ENCODE assay signal across 19 cellular contexts in the genomic region with DNA sequence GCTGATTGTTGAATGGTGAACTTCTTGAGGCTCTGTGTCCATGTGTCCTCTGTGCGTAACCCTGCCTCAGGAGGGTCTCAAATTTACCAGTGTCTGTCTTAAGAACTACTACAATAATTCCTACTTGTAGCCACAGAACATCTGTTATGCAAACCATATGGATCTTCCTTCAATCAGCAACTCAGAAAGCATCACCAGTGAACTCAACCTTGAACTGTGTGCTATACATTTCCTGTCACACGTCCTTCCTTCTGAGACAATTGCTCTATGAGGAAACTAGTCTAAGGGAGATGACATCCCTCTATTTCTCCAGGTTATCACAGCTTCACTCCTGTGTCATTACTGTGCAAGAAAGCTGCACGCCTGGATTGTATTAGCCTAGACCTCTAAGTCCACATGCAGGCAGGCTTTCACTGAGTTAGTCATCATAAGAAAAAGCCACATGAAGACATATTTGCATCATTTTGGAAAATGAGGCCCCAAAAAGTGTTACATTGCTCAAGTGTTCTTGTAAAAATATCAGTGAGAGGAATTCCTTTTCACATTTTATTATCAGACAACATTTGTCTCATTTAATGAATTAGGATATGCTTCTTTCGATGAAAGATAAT.
DNase-seq lines count a peak whose midpoint lies in the region; ATAC-seq and TF ChIP-seq lines count a peak whose summit lies in the region.
"Had no signal": no experiment of that assay in that cellular context is flagged by ENCODE, and none has a peak within 500 bp of the region (broad histone marks: within the 10 kb centered on the region; RNA-seq: fewer than 3 reads in every experiment).

No MANE protein-coding gene starts in this region.

- no peaks in the 10 kb centered on the region for H3K36me3 ChIP-seq in DND-41 (ENCODE audit: insufficient read depth, low read length)
- peaks cover 41% of the 10 kb centered on the region for H3K36me3 ChIP-seq in Karpas-422 (ENCODE audit: insufficient read depth, low read length)

- no peak overlapping the region for H3K4me3 ChIP-seq in DND-41 (ENCODE audit: low read depth in 1 of 2, low read length in 2 of 2)
- H3K4me3 ChIP-seq in Karpas-422 (ENCODE audit: low read length) = peak overlapping the region; percentile 1; the same call in 1 of the 2 replicates

- H3K27ac ChIP-seq in DND-41 (ENCODE audit: low read length) = no peak overlapping the region
- H3K27ac ChIP-seq in Karpas-422 (ENCODE audit: low read length) = peak overlapping the region; percentile 80
- H3K27ac ChIP-seq: HL-60 had no signal

- H3K9ac ChIP-seq in DND-41 (ENCODE audit: low read depth, low read length) (no peak overlapping the region), Karpas-422 (ENCODE audit: low read length) (no peak overlapping the region)

- H3K27me3 Mint-ChIP-seq in naive B cell = no peaks in the 10 kb centered on the region
- H3K27me3 Mint-ChIP-seq: CD8-positive, alpha-beta memory T cell had no signal

- H3K79me2 ChIP-seq in DND-41 (ENCODE audit: insufficient read depth, low read length) (0 out of 2 replicates have a peak, but pooled peaks cover 3% of the 10 kb centered on the region), Karpas-422 (ENCODE audit: low read length) (peaks cover 69% of the 10 kb centered on the region)

- ATAC-seq in DND-41 (ENCODE audit: insufficient read depth, low read depth) = 0 out of 3 replicates have a peak, but pooled peaks have one; percentile 12
- peak; percentile 40 to 61 for ATAC-seq in naive B cell (ENCODE audit: low read depth in 2 of 2)
- ATAC-seq in GM21381 (IDR thresholded peaks at IDR 0.05; ENCODE audit: unreplicated experiment) = no peak
- ATAC-seq in GM21717 (IDR thresholded peaks at IDR 0.05; ENCODE audit: unreplicated experiment) = no peak

- TF ChIP-seq CTCF in DND-41 (IDR thresholded peaks at IDR 0.05; ENCODE audit: borderline replicate concordance, extremely low read depth, low read length, poor library complexity, severe bottlenecking) = no peak

- DNase-seq in DND-41 = no peak
- peak; percentile 78 for DNase-seq in Karpas-422
- DNase-seq in amniotic epithelial cell (ENCODE audit: low read depth) = peak; percentile 25
- no peak for DNase-seq in naive B cell
- DNase-seq in SKM-1 treated with dmso at 0.1 percent for 144 hours (lab: John Stamatoyannopoulos, UW; ENCODE audit: unreplicated experiment) = no peak
- no peak for DNase-seq in HK-2 (ENCODE audit: unreplicated experiment)
- DNase-seq: CD8-positive, alpha-beta memory T cell; DMS79 treated with DMSO at 0.1 percent for 48 hours; GDM1; H7; NCI-H1092 treated with DMSO at 0.1 percent for 48 hours; NCI-H2081 treated with DMSO at 0.1 percent for 48 hours; NCI-H510A; OCI-M1; RPMI8226; T-helper 2 cell had no signal

- H3K27ac Mint-ChIP-seq in naive B cell = peak overlapping the region in 1 of 6 donors; percentile 73
- H3K27ac Mint-ChIP-seq: CD8-positive, alpha-beta memory T cell had no signal

- H3K27me3 ChIP-seq in DND-41 (ENCODE audit: insufficient read depth, low read length, poor library complexity) (no peaks in the 10 kb centered on the region), Karpas-422 (ENCODE audit: low read length) (no peaks in the 10 kb centered on the region)

- H4K20me1 ChIP-seq in DND-41 (ENCODE audit: insufficient read depth, low read length) (no peaks in the 10 kb centered on the region), Karpas-422 (ENCODE audit: insufficient read depth, low read depth, low read length) (no peaks in the 10 kb centered on the region)

- H3K36me3 Mint-ChIP-seq in naive B cell = no peaks in the 10 kb centered on the region
- H3K36me3 Mint-ChIP-seq: CD8-positive, alpha-beta memory T cell had no signal

- H3K9me3 ChIP-seq in DND-41 (ENCODE audit: insufficient read depth, low read length, severe bottlenecking) (no peaks in the 10 kb centered on the region), Karpas-422 (ENCODE audit: low read length) (no peaks in the 10 kb centered on the region)

- no peaks in the 10 kb centered on the region for H3K9me2 ChIP-seq in Karpas-422 (replicated peaks; ENCODE audit: insufficient read depth, low read length)

- H3K4me2 ChIP-seq in DND-41 (ENCODE audit: insufficient read depth, low read length) (no peak overlapping the region), Karpas-422 (ENCODE audit: low read depth, low read length, poor library complexity, severe bottlenecking) (peak overlapping the region; percentile 40)

- peaks cover 4 to 10% (median 6%) of the 10 kb centered on the region in 3 donors for H3K4me1 Mint-ChIP-seq in naive B cell
- H3K4me1 Mint-ChIP-seq: CD8-positive, alpha-beta memory T cell had no signal

- H3K4me1 ChIP-seq in DND-41 (ENCODE audit: insufficient read depth, low read length) (peaks cover 4% of the 10 kb centered on the region; the same call in 1 of the 2 replicates), Karpas-422 (ENCODE audit: low read length) (peaks cover 32% of the 10 kb centered on the region)

- H3K9me3 Mint-ChIP-seq in naive B cell = peaks cover 0 to 16% (median 4%) of the 10 kb centered on the region in 7 donors
- H3K9me3 Mint-ChIP-seq: CD8-positive, alpha-beta memory T cell had no signal

- H3K4me3 Mint-ChIP-seq in naive B cell = no peak overlapping the region
- H3K4me3 Mint-ChIP-seq: CD8-positive, alpha-beta memory T cell had no signal

- no peak overlapping the region for H2AFZ ChIP-seq in DND-41 (ENCODE audit: low read depth, low read length)
- H2AFZ ChIP-seq in Karpas-422 (ENCODE audit: low read length) = no peak overlapping the region

Comparison
In these comparisons a context has a peak if more than half of its experiments do, and no peak if none do; other contexts are left out.
1. ATAC-seq: peak in DND-41 (single experiment) and naive B cell (2 of 2); none in GM21381 (single experiment) and GM21717 (single experiment).
2. DNase-seq: peak in Karpas-422 (single experiment) and amniotic epithelial cell (single experiment); none in DND-41 (single experiment), naive B cell (single experiment), SKM-1 treated with dmso at 0.1 percent for 144 hours (single experiment) and HK-2 (single experiment).